In genomic region chr12:126883737-126884136, GRCh38 we compare ENCODE assay signal across 15 cellular contexts.
"Had no signal": no experiment of that assay in that cellular context is flagged by ENCODE, and none has a peak within 500 bp of the region (broad histone marks: within the 10 kb centered on the region; RNA-seq: fewer than 3 reads in every experiment).

No MANE protein-coding gene starts in this region.

- H3K36me3 ChIP-seq: lower lobe of right lung, neutrophil, tibial nerve, WERI-Rb-1 had no signal

- H3K27ac Mint-ChIP-seq: activated CD4-positive, alpha-beta T cell treated with anti-CD3 and anti-CD28 coated beads for 36 hours; activated naive CD4-positive, alpha-beta T cell treated with anti-CD3 and anti-CD28 coated beads, Interleukin-2, amount 50 U/mL, for 72 hours; activated T-helper 1 cell treated with anti-CD3 and anti-CD28 coated beads, Interleukin-12 subunit alpha, Interleukin-12 subunit beta, Interleukin-2, Interleukin-4 antibody, amounts not matched to agents 30 ng/mL and 10 ng/mL and 1 ng/mL, durations not matched to agents 14 hours and 24 hours and 36 hours; stimulated activated naive CD8-positive, alpha-beta T cell treated with anti-CD3 and anti-CD28 coated beads, Interleukin-15, Interleukin-2, amounts not matched to agents 100 ng/mL and 50 ng/mL, for 24 hours had no signal

- H3K4me1 Mint-ChIP-seq: activated CD4-positive, alpha-beta T cell treated with anti-CD3 and anti-CD28 coated beads for 36 hours; naive thymus-derived CD8-positive, alpha-beta T cell had no signal

- H3K4me3 Mint-ChIP-seq: activated CD4-positive, alpha-beta T cell treated with anti-CD3 and anti-CD28 coated beads for 36 hours; activated T-helper 1 cell treated with anti-CD3 and anti-CD28 coated beads, Interleukin-12 subunit alpha, Interleukin-12 subunit beta, Interleukin-2, Interleukin-4 antibody, amounts not matched to agents 30 ng/mL and 10 ng/mL and 1 ng/mL, durations not matched to agents 14 hours and 24 hours and 36 hours; naive thymus-derived CD8-positive, alpha-beta T cell; stimulated activated naive CD8-positive, alpha-beta T cell treated with anti-CD3 and anti-CD28 coated beads, Interleukin-15, Interleukin-2, amounts not matched to agents 100 ng/mL and 50 ng/mL, for 24 hours had no signal

- DNase-seq: activated CD4-positive, alpha-beta T cell treated with anti-CD3 and anti-CD28 coated beads for 36 hours; activated CD4-positive, alpha-beta T cell treated with anti-CD3 and anti-CD28 coated beads, Interleukin-2, amount 50 U/mL, for 48 hours; activated gamma-delta T cell treated with Interleukin-2 at 50 U/mL for 16 hours; activated T-cell treated with anti-CD3 and anti-CD28 coated beads for 4 hours; foreskin melanocyte; glutamatergic neuron; kidney glomerular epithelial cell; lower lobe of right lung; naive thymus-derived CD8-positive, alpha-beta T cell; WERI-Rb-1 had no signal

- H3K27me3 ChIP-seq: neutrophil, tibial nerve had no signal

- H3K9me3 ChIP-seq: lower lobe of right lung, neutrophil, tibial nerve had no signal

- H3K27me3 Mint-ChIP-seq: activated CD4-positive, alpha-beta T cell treated with anti-CD3 and anti-CD28 coated beads for 36 hours; stimulated activated naive CD8-positive, alpha-beta T cell treated with anti-CD3 and anti-CD28 coated beads, Interleukin-15, Interleukin-2, amounts not matched to agents 100 ng/mL and 50 ng/mL, for 24 hours had no signal

- H3K4me3 ChIP-seq: lower lobe of right lung, tibial nerve had no signal

- H3K4me1 ChIP-seq: lower lobe of right lung had no signal

- H3K9me3 Mint-ChIP-seq: activated naive CD4-positive, alpha-beta T cell treated with anti-CD3 and anti-CD28 coated beads, Interleukin-2, amount 50 U/mL, for 72 hours; activated T-helper 1 cell treated with anti-CD3 and anti-CD28 coated beads, Interleukin-12 subunit alpha, Interleukin-12 subunit beta, Interleukin-2, Interleukin-4 antibody, amounts not matched to agents 30 ng/mL and 10 ng/mL and 1 ng/mL, durations not matched to agents 14 hours and 24 hours and 36 hours had no signal

- ATAC-seq: activated CD4-positive, alpha-beta T cell treated with anti-CD3 and anti-CD28 coated beads for 36 hours; activated naive CD4-positive, alpha-beta T cell treated with anti-CD3 and anti-CD28 coated beads, Interleukin-2, amount 50 U/mL, for 72 hours; lower lobe of right lung; naive thymus-derived CD8-positive, alpha-beta T cell had no signal

- H3K36me3 Mint-ChIP-seq: activated naive CD4-positive, alpha-beta T cell treated with anti-CD3 and anti-CD28 coated beads, Interleukin-2, amount 50 U/mL, for 72 hours; naive thymus-derived CD8-positive, alpha-beta T cell had no signal

- H3K27ac ChIP-seq: lower lobe of right lung, neutrophil, tibial nerve, WERI-Rb-1 had no signal
